ENCODE assay signal across 28 cellular contexts in the genomic region with DNA sequence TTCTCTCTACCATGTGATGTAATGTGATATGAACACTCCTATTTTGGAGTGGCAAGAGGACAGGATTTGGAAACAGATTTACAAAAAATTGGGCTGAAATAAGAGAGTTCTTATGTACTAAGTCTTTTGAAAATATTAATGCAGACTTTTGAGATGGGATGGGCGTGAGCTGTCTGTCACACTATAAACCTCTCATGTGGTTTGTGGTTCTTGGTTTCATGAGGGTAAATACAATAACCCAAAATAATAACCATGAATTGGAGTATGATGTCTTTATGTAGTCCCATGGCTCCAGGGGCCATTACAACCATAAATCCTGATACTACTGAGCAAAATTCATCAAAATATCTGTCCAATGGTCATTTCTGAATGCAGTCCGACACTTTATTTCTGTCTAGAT.
"Had no signal": no experiment of that assay in that cellular context is flagged by ENCODE, and none has a peak within 500 bp of the region (broad histone marks: within the 10 kb centered on the region; RNA-seq: fewer than 3 reads in every experiment).

No MANE protein-coding gene starts in this region.

- H3K36me3 Mint-ChIP-seq: naive thymus-derived CD8-positive, alpha-beta T cell; natural killer cell treated with Interleukin-12 subunit alpha and Interleukin-12 subunit beta and Interleukin-15 and Interleukin-18, amount 100 ng/mL, for 72 hours; neural progenitor cell; stimulated activated effector memory CD8-positive, alpha-beta T cell treated with anti-CD3 and anti-CD28 coated beads, Interleukin-12 subunit alpha, Interleukin-12 subunit beta, amount 100 ng/mL, for 72 hours; stimulated activated naive B cell treated with anti-CD40 and anti-IgM and Interleukin-4, amounts not matched to agents 10 μg/mL and 1 μg/mL and 100 μg/mL, for 72 hours had no signal

- H3K4me2 ChIP-seq: neural progenitor cell had no signal

- H3K27me3 Mint-ChIP-seq: naive thymus-derived CD8-positive, alpha-beta T cell; natural killer cell treated with Interleukin-12 subunit alpha and Interleukin-12 subunit beta and Interleukin-15 and Interleukin-18, amount 100 ng/mL, for 72 hours; progenitor cell of endocrine pancreas; stimulated activated naive B cell treated with anti-CD40 and anti-IgM and Interleukin-4, amounts not matched to agents 10 μg/mL and 1 μg/mL and 100 μg/mL, for 72 hours; stimulated activated naive CD8-positive, alpha-beta T cell treated with anti-CD3 and anti-CD28 coated beads, Interleukin-15, Interleukin-2, amounts not matched to agents 100 ng/mL and 50 ng/mL, for 24 hours had no signal

- H3K79me2 ChIP-seq: parathyroid adenoma had no signal

- H2AFZ ChIP-seq: neural progenitor cell, parathyroid adenoma had no signal

- H3K27ac Mint-ChIP-seq: naive thymus-derived CD8-positive, alpha-beta T cell; natural killer cell treated with Interleukin-12 subunit alpha and Interleukin-12 subunit beta and Interleukin-15 and Interleukin-18, amount 100 ng/mL, for 72 hours; neural progenitor cell; progenitor cell of endocrine pancreas; stimulated activated effector memory CD8-positive, alpha-beta T cell treated with anti-CD3 and anti-CD28 coated beads, Interleukin-12 subunit alpha, Interleukin-12 subunit beta, amount 100 ng/mL, for 72 hours; stimulated activated naive B cell treated with anti-CD40 and anti-IgM and Interleukin-4, amounts not matched to agents 10 μg/mL and 1 μg/mL and 100 μg/mL, for 72 hours; stimulated activated naive CD8-positive, alpha-beta T cell treated with anti-CD3 and anti-CD28 coated beads, Interleukin-15, Interleukin-2, amounts not matched to agents 100 ng/mL and 50 ng/mL, for 24 hours had no signal

- H3K27me3 ChIP-seq: neural progenitor cell, ovary, right lobe of liver, sigmoid colon, stomach, thyroid gland, tibial nerve, upper lobe of left lung, vagina had no signal

- H3K27ac ChIP-seq: neural progenitor cell, ovary, parathyroid adenoma, psoas muscle, right lobe of liver, sigmoid colon, stomach, thoracic aorta, thyroid gland, tibial nerve, upper lobe of left lung, vagina had no signal

- H3K4me3 ChIP-seq: neural progenitor cell, ovary, psoas muscle, right lobe of liver, sigmoid colon, stomach, thoracic aorta, thyroid gland, tibial nerve, upper lobe of left lung, vagina had no signal

- H3K9ac ChIP-seq: neural progenitor cell, parathyroid adenoma had no signal

- H3K36me3 ChIP-seq: neural progenitor cell, ovary, right lobe of liver, sigmoid colon, stomach, thoracic aorta, thyroid gland, tibial nerve, upper lobe of left lung, vagina had no signal

- ATAC-seq: naive thymus-derived CD8-positive, alpha-beta T cell; natural killer cell treated with Interleukin-12 subunit alpha and Interleukin-12 subunit beta and Interleukin-15 and Interleukin-18, amount 100 ng/mL, for 72 hours; psoas muscle; right cardiac atrium; right lobe of liver; stimulated activated effector memory CD8-positive, alpha-beta T cell treated with anti-CD3 and anti-CD28 coated beads, Interleukin-12 subunit alpha, Interleukin-12 subunit beta, amount 100 ng/mL, for 72 hours; stimulated activated naive B cell treated with anti-CD40 and anti-IgM and Interleukin-4, amounts not matched to agents 10 μg/mL and 1 μg/mL and 100 μg/mL, for 72 hours had no signal

- H3K9me3 ChIP-seq: ovary, psoas muscle, right lobe of liver, thoracic aorta, thyroid gland, upper lobe of left lung, vagina had no signal

- H3K9me3 Mint-ChIP-seq: natural killer cell treated with Interleukin-12 subunit alpha and Interleukin-12 subunit beta and Interleukin-15 and Interleukin-18, amount 100 ng/mL, for 72 hours; stimulated activated naive CD8-positive, alpha-beta T cell treated with anti-CD3 and anti-CD28 coated beads, Interleukin-15, Interleukin-2, amounts not matched to agents 100 ng/mL and 50 ng/mL, for 24 hours had no signal

- H3K4me1 Mint-ChIP-seq: naive thymus-derived CD8-positive, alpha-beta T cell; neural progenitor cell; stimulated activated effector memory CD8-positive, alpha-beta T cell treated with anti-CD3 and anti-CD28 coated beads, Interleukin-12 subunit alpha, Interleukin-12 subunit beta, amount 100 ng/mL, for 72 hours; stimulated activated naive B cell treated with anti-CD40 and anti-IgM and Interleukin-4, amounts not matched to agents 10 μg/mL and 1 μg/mL and 100 μg/mL, for 72 hours had no signal

- DNase-seq: naive thymus-derived CD8-positive, alpha-beta T cell; occipital lobe; ovary; posterior cingulate gyrus; psoas muscle; right cardiac atrium; right lobe of liver; sigmoid colon; small intestine; stimulated activated CD4-positive, alpha-beta T cell treated with anti-CD3 and anti-CD28 coated beads, Interleukin-15, amount 100 ng/mL, for 24 hours; stimulated activated CD4-positive, alpha-beta T cell treated with anti-CD3 and anti-CD28 coated beads, Interleukin-2, amount 100 ng/mL, for 24 hours; stimulated activated CD4-positive, alpha-beta T cell treated with anti-CD3 and anti-CD28 coated beads, Interleukin-2, amount 100 ng/mL, for 48 hours; stimulated activated CD4-positive, alpha-beta T cell treated with anti-CD3 and anti-CD28 coated beads, Interleukin-4, amount 100 ng/mL, for 24 hours; stimulated activated naive B cell treated with anti-CD40 and anti-IgM and Interleukin-4, amounts not matched to agents 10 μg/mL and 1 μg/mL and 100 μg/mL, for 72 hours; stimulated activated naive CD4-positive, alpha-beta T cell treated with Interleukin-2 at 50 U/mL for 16 hours; stomach; thyroid gland; trophoblast cell; upper lobe of left lung had no signal

- H3K4me1 ChIP-seq: neural progenitor cell, parathyroid adenoma, psoas muscle, right lobe of liver, sigmoid colon, stomach, thyroid gland, upper lobe of left lung, vagina had no signal

- H3K4me3 Mint-ChIP-seq: naive thymus-derived CD8-positive, alpha-beta T cell; natural killer cell treated with Interleukin-12 subunit alpha and Interleukin-12 subunit beta and Interleukin-15 and Interleukin-18, amount 100 ng/mL, for 72 hours; neural progenitor cell; stimulated activated effector memory CD8-positive, alpha-beta T cell treated with anti-CD3 and anti-CD28 coated beads, Interleukin-12 subunit alpha, Interleukin-12 subunit beta, amount 100 ng/mL, for 72 hours; stimulated activated naive B cell treated with anti-CD40 and anti-IgM and Interleukin-4, amounts not matched to agents 10 μg/mL and 1 μg/mL and 100 μg/mL, for 72 hours; stimulated activated naive CD8-positive, alpha-beta T cell treated with anti-CD3 and anti-CD28 coated beads, Interleukin-15, Interleukin-2, amounts not matched to agents 100 ng/mL and 50 ng/mL, for 24 hours had no signal
